In the genomic region with DNA sequence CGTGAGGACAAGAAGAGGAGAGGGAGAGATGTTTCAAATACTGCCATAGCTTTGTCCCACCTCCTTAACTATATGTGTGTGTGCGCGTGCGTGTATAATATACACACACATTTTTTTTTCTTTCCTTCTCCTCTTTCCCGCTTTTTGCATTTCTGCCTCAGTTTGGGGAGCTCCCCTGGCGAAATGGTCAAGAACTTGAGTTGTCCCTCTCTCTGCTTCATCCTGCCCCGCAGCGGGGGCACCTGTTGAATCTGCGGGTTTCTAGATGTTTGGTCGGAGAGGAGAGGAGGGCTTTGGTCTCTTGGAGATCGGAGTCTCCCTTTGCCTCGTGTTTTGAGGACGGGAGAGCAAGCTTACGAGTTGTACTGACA, we compare ENCODE assay signal across 1 cellular context.
TF ChIP-seq lines count a peak whose summit lies in the region.

No MANE protein-coding gene starts in this region.

TF ChIP-seq in K562, 482 proteins besides CTCF, POLR2A, EP300 and RAD21 (continued from another document):
- TF ChIP-seq, protein P1, sequence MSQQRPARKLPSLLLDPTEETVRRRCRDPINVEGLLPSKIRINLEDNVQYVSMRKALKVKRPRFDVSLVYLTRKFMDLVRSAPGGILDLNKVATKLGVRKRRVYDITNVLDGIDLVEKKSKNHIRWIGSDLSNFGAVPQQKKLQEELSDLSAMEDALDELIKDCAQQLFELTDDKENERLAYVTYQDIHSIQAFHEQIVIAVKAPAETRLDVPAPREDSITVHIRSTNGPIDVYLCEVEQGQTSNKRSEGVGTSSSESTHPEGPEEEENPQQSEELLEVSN (IDR thresholded peaks at IDR 0.05; ENCODE audit: borderline replicate concordance in 1 of 2, extremely low read depth in 1 of 2, insufficient read depth in 1 of 2, insufficient read length in 1 of 2, low read depth in 1 of 2, low read length in 1 of 2, poor library complexity in 1 of 2, severe bottlenecking in 1 of 2): peak; percentile 57 to 79
- TF ChIP-seq CBX3 (IDR thresholded peaks at IDR 0.05; ENCODE audit: borderline replicate concordance in 1 of 2, low read length in 2 of 2): 0 out of 3 replicates have a peak, but pooled peaks of 1 of the 2 experiments have one; percentile 1
- peak; percentile 93 for TF ChIP-seq L3MBTL2 (IDR thresholded peaks at IDR 0.05)
- TF ChIP-seq ZNF445 (CRISPR knock-in tag; IDR thresholded peaks at IDR 0.05; ENCODE audit: low read depth): no peak
- peak; percentile 43; the same call in 1 of the 2 replicates for TF ChIP-seq EP400 (IDR thresholded peaks at IDR 0.05)
